ENCODE assay signal across 8 cellular contexts in genomic region chr20:13784893-13785715, GRCh38. TPM values are rescaled to one million over a fixed set of nuclear protein-coding genes. Genes with fewer than 3 reads are reported as not detected.
DNase-seq lines count a peak whose midpoint lies in the region; ATAC-seq and TF ChIP-seq lines count a peak whose summit lies in the region.

Gene ESF1 (minus strand): TSS chr20:13784919. CDS start chr20:13783140, 1,779 bp downstream.
Gene NDUFAF5 (plus strand): TSS chr20:13785028. CDS start chr20:13785069, 41 bp downstream.

- peak within 1 kb of the TSS; percentile 95 for H3K9ac ChIP-seq in PC-3 (ENCODE audit: low read length)

- peak within 1 kb of the TSS; percentile 66 for H3K27ac ChIP-seq in PC-3 (ENCODE audit: low read length)

- H3K4me2 ChIP-seq in PC-3 (ENCODE audit: low read length): peak within 1 kb of the TSS; percentile 88

- H3K9me3 ChIP-seq in PC-3 (ENCODE audit: low read length): no peaks in the 10 kb centered on the region

- ATAC-seq in GM21576 (IDR thresholded peaks at IDR 0.05; ENCODE audit: unreplicated experiment) (peak; percentile 93), PC-3 (peak; percentile 80)

- TF ChIP-seq RAD21 in Ishikawa (IDR thresholded peaks at IDR 0.05; ENCODE audit: low read depth): no peak

- H2AFZ ChIP-seq in PC-3 (ENCODE audit: low read length): peak within 1 kb of the TSS; percentile 99

- POLR2A ChIA-PET in PC-3 (lab: Charles Lee; ENCODE audit: unreplicated experiment): no interaction called here

- H3F3A ChIP-seq in PC-3 (ENCODE audit: low read length, unreplicated experiment): no peaks in the 10 kb centered on the region

- BruUV-seq in PC-3 (replicated peaks; lab: Mats Ljungman, UMichigan): TSS peak; percentile 48

- H3K36me3 ChIP-seq in PC-3 (ENCODE audit: low read depth, low read length): peaks cover 40% of the 10 kb centered on the region

- peaks cover 19% of the 10 kb centered on the region for H3K4me1 ChIP-seq in PC-3 (ENCODE audit: insufficient read depth, low read length)

- intact Hi-C loops in PC-3 (cut with micrococcal nuclease): loop anchor here (5.0 to 10.0 kb wide), 4 partner anchors 170 to 540 kb away; no protein-coding TSS in a partner anchor

- H3K4me3 ChIP-seq in PC-3 (ENCODE audit: low read length) (peak within 1 kb of the TSS; percentile 82), epithelial cell of proximal tubule (ENCODE audit: low read depth, low read length) (peak within 1 kb of the TSS; percentile 78)

- DNase-seq in DMS114 treated with DMSO at 0.1 percent for 48 hours (lab: John Stamatoyannopoulos, UW; ENCODE audit: unreplicated experiment): peak; percentile 89
- DNase-seq in PC-3: peak; percentile 98
- DNase-seq in activated T-cell treated with anti-CD3 and anti-CD28 coated beads for 48 hours (ENCODE audit: low read depth): peak; percentile 87
- DNase-seq in epithelial cell of proximal tubule (ENCODE audit: low read depth): peak; percentile 64
- DNase-seq in mucosa of gallbladder (ENCODE audit: low spot score): peak; percentile 98
- DNase-seq in stimulated activated CD8-positive, alpha-beta memory T cell treated with anti-CD3 and anti-CD28 coated beads, Interleukin-4, amount 100 ng/mL, for 4 hours (ENCODE audit: low read depth in 2 of 2, low spot score in 1 of 2): peak; percentile 85 to 86

- no peaks in the 10 kb centered on the region for H4K20me1 ChIP-seq in PC-3 (ENCODE audit: low read length)

- CTCF ChIA-PET in PC-3 (lab: Charles Lee): interaction anchor here (0.6 kb wide), 1 partner anchor 20 kb away, joined by 3 read pairs; no protein-coding TSS in a partner anchor

- H3K79me2 ChIP-seq in PC-3 (ENCODE audit: low read length): peaks cover 78% of the 10 kb centered on the region

- TF ChIP-seq EP300 in Ishikawa (IDR thresholded peaks at IDR 0.05; ENCODE audit: borderline replicate concordance): peak; percentile 34; the same call in 1 of the 2 replicates

- no peaks in the 10 kb centered on the region for H3K9me2 ChIP-seq in PC-3 (replicated peaks; ENCODE audit: low read length)

- TF ChIP-seq CTCF in PC-3 (conservative IDR thresholded peaks at IDR 0.05; ENCODE audit: low read depth, low read length) (no peak), epithelial cell of proximal tubule (conservative IDR thresholded peaks at IDR 0.05; ENCODE audit: low read depth, low read length) (no peak)

- no peaks in the 10 kb centered on the region for H3K27me3 ChIP-seq in PC-3 (ENCODE audit: low read length)

TF ChIP-seq in Ishikawa, 13 proteins besides CTCF, POLR2A, EP300 and RAD21:
- TF ChIP-seq MAX (IDR thresholded peaks at IDR 0.05) (peak; percentile 99), TAF1 (IDR thresholded peaks at IDR 0.05; ENCODE audit: low read depth) (peak; percentile 69), NFIC (IDR thresholded peaks at IDR 0.05) (no peak), TEAD4 (IDR thresholded peaks at IDR 0.05) (peak; percentile 46; the same call in 1 of the 2 replicates), FOXM1 (IDR thresholded peaks at IDR 0.05; ENCODE audit: borderline replicate concordance, low read depth) (no peak), REST (IDR thresholded peaks at IDR 0.05; ENCODE audit: low read depth) (no peak), USF1 (IDR thresholded peaks at IDR 0.05) (peak; percentile 99), CREB1 (IDR thresholded peaks at IDR 0.05; ENCODE audit: low read depth) (peak; percentile 44; the same call in 1 of the 2 replicates), YY1 (IDR thresholded peaks at IDR 0.05; ENCODE audit: low read depth) (peak; percentile 78), TCF12 (IDR thresholded peaks at IDR 0.05; ENCODE audit: low read depth) (peak; percentile 74)
TF ChIP-seq in Ishikawa: peak in this region for 7.

RNA-seq across cellular contexts. Expression of gene ESF1, which starts in this region (rescaled TPM):
- total RNA-seq in PC-3 (2014; rRNA removed) (13.7 and 18.7 TPM in 2 replicates), epithelial cell of proximal tubule (11.6 and 13.4 TPM in 2 replicates), mucosa of gallbladder (11.6 TPM)

RNA-seq across cellular contexts. Expression of gene NDUFAF5, which starts in this region (rescaled TPM):
- total RNA-seq in PC-3 (2014; rRNA removed) (23.3 and 29.0 TPM in 2 replicates), epithelial cell of proximal tubule (21.4 and 23.8 TPM in 2 replicates), mucosa of gallbladder (22.9 TPM)

Comparison
In these comparisons a context has a peak if more than half of its experiments do, and no peak if none do; other contexts are left out.
1. Peak in every context shown above with its lines: DNase-seq, ATAC-seq, H3K4me3 ChIP-seq and H3K27ac ChIP-seq.